In the genomic region with DNA sequence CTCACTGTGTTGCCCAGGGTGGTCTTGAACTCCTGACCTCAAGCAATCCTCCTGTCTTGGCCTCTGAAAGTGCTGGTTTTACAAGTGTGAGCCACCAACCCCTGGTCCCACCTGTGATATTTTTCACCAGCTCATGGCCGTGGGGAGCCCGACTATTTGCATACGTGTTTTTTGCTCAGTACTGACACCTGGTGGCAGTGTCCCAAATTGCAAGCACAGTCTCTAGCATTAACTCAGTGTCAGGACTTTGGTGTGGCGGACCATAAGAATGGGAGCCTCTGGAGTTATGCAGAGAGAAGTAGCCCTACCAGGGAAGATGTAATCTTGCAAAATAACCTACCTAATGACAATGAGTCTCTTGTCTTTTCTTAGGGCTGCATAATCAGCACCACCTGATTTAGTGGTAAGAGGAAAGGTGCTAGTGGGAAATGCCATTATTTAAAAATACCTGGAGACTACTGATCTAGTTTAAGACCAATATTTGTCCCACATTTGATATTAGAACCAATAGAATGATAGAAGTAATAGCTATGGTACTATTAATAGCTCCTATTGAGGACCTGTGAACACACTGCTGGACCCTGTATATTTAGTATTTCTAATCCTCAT, we compare ENCODE assay signal across 8 cellular contexts.
DNase-seq lines count a peak whose midpoint lies in the region; ATAC-seq, FAIRE-seq and TF ChIP-seq lines count a peak whose summit lies in the region.

No MANE protein-coding gene starts in this region.

- DNase-seq in heart left ventricle (no peak), left ventricle myocardium superior (no peak), foreskin fibroblast (peak in 1 of 2 donors; percentile 23), activated gamma-delta T cell treated with Interleukin-2 at 50 U/mL for 16 hours (no peak), kidney (no peak)
- peak; percentile 17 to 64 for DNase-seq in stimulated activated effector memory CD8-positive, alpha-beta T cell treated with anti-CD3 and anti-CD28 coated beads, Interleukin-12 subunit alpha, Interleukin-12 subunit beta, amount 100 ng/mL, for 72 hours (ENCODE audit: low spot score in 2 of 2)

- intact Hi-C loops in heart left ventricle (cut with DNase I) (loop anchor here in 4 of 10 donors (5.0 to 10.0 kb wide), 3 partner anchors 67 to 693 kb away; no protein-coding TSS in a partner anchor), left ventricle myocardium superior (cut with micrococcal nuclease) (no loop called here), kidney (cut with DNase I) (no loop called here)

- no peak overlapping the region for H3K27ac ChIP-seq in heart left ventricle
- H3K27ac ChIP-seq in kidney (ENCODE audit: low read depth in 2 of 2, low read length in 2 of 2) = no peak overlapping the region

- no peak overlapping the region for H3K9ac ChIP-seq in kidney (ENCODE audit: low read length in 2 of 2)

- H3K36me3 ChIP-seq in heart left ventricle (no peaks in the 10 kb centered on the region), kidney (ENCODE audit: control insufficient read depth in 1 of 2, insufficient read depth in 2 of 2, low read length in 2 of 2) (no peaks in the 10 kb centered on the region)

- H3K9me3 Mint-ChIP-seq in stimulated activated effector memory CD8-positive, alpha-beta T cell treated with anti-CD3 and anti-CD28 coated beads, Interleukin-12 subunit alpha, Interleukin-12 subunit beta, amount 100 ng/mL, for 72 hours = no peaks in the 10 kb centered on the region

- no peak for TF ChIP-seq POLR2A in heart left ventricle (IDR thresholded peaks at IDR 0.05)

- no peaks in the 10 kb centered on the region for H3K27me3 ChIP-seq in heart left ventricle

- H3K9me3 ChIP-seq in heart left ventricle (peaks cover 0 to 13% (median 3%) of the 10 kb centered on the region in 12 donors), kidney (ENCODE audit: control insufficient read depth in 1 of 2, low read length in 2 of 2) (peaks cover 4 to 5% of the 10 kb centered on the region in 2 donors)

- TF ChIP-seq CTCF in heart left ventricle (IDR thresholded peaks at IDR 0.05) (peak; percentile 19 to 54 (median 36)), WI38 (IDR thresholded peaks at IDR 0.05; ENCODE audit: low read depth, low read length) (peak; percentile 38; the same call in 1 of the 2 replicates), foreskin fibroblast (IDR thresholded peaks at IDR 0.05; ENCODE audit: low read depth, low read length) (peak; percentile 30), kidney (IDR thresholded peaks at IDR 0.05; ENCODE audit: borderline replicate concordance, extremely low read depth, insufficient read depth) (no peak)

- no peaks in the 10 kb centered on the region for H3K36me3 Mint-ChIP-seq in stimulated activated effector memory CD8-positive, alpha-beta T cell treated with anti-CD3 and anti-CD28 coated beads, Interleukin-12 subunit alpha, Interleukin-12 subunit beta, amount 100 ng/mL, for 72 hours

- ATAC-seq in heart left ventricle (no peak), left ventricle myocardium superior (no peak), HG03135 (IDR thresholded peaks at IDR 0.05; ENCODE audit: unreplicated experiment) (no peak)
- no peak for ATAC-seq in stimulated activated effector memory CD8-positive, alpha-beta T cell treated with anti-CD3 and anti-CD28 coated beads, Interleukin-12 subunit alpha, Interleukin-12 subunit beta, amount 100 ng/mL, for 72 hours

- WGBS in heart left ventricle, 4 donors = 87 to 100% (median 90%) methylated on average over 4 of the region's 4 CpGs

- no peak overlapping the region for H3K4me3 Mint-ChIP-seq in stimulated activated effector memory CD8-positive, alpha-beta T cell treated with anti-CD3 and anti-CD28 coated beads, Interleukin-12 subunit alpha, Interleukin-12 subunit beta, amount 100 ng/mL, for 72 hours

- H3K27ac Mint-ChIP-seq in stimulated activated effector memory CD8-positive, alpha-beta T cell treated with anti-CD3 and anti-CD28 coated beads, Interleukin-12 subunit alpha, Interleukin-12 subunit beta, amount 100 ng/mL, for 72 hours = no peak overlapping the region

- peaks cover 8 to 80% (median 61%) of the 10 kb centered on the region in 12 donors for H3K4me1 ChIP-seq in heart left ventricle
- no peaks in the 10 kb centered on the region for H3K4me1 ChIP-seq in kidney (ENCODE audit: control insufficient read depth in 1 of 2, insufficient read depth in 1 of 2, low read depth in 1 of 2, low read length in 2 of 2)

- H3K4me3 ChIP-seq in heart left ventricle (no peak overlapping the region), WI38 (ENCODE audit: low read depth, low read length) (no peak overlapping the region), foreskin fibroblast (ENCODE audit: low read depth in 1 of 2, low read length in 2 of 2) (no peak overlapping the region), kidney (ENCODE audit: low read length in 2 of 2) (no peak overlapping the region)

- peaks cover 23% of the 10 kb centered on the region for H3K4me1 Mint-ChIP-seq in stimulated activated effector memory CD8-positive, alpha-beta T cell treated with anti-CD3 and anti-CD28 coated beads, Interleukin-12 subunit alpha, Interleukin-12 subunit beta, amount 100 ng/mL, for 72 hours

- FAIRE-seq in kidney (lab: Jason Lieb, UNC) = no peak

Comparison
In these comparisons a context has a peak if more than half of its experiments do, and no peak if none do; other contexts are left out.
1. DNase-seq: peak in stimulated activated effector memory CD8-positive, alpha-beta T cell treated with anti-CD3 and anti-CD28 coated beads, Interleukin-12 subunit alpha, Interleukin-12 subunit beta, amount 100 ng/mL, for 72 hours (2 of 2); none in heart left ventricle (0 of 5), left ventricle myocardium superior (single experiment), activated gamma-delta T cell treated with Interleukin-2 at 50 U/mL for 16 hours (single experiment) and kidney (single experiment).